9 cellular contexts compared by ENCODE assay signal in the genomic region with DNA sequence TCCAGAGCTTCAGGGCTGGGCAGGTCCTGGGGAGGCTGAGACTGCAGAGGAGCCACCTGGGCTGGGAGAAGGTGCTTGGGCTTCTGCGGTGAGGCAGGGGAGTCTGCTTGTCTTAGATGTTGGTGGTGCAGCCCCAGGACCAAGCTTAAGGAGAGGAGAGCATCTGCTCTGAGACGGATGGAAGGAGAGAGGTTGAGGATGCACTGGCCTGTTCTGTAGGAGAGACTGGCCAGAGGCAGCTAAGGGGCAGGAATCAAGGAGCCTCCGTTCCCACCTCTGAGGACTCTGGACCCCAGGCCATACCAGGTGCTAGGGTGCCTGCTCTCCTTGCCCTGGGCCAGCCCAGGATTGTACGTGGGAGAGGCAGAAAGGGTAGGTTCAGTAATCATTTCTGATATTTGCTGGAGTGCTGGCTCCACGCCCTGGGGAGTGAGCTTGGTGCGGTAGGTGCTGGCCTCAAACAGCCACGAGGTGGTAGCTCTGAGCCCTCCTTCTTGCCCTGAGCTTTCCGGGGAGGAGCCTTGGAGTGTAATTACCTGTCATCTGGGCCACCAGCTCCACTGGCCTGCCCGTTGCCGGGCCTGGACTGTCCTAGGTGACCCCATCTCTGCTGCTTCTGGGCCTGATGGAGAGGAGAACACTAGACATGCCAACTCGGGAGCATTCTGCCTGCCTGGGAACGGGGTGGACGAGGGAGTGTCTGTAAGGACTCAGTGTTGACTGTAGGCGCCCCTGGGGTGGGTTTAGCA. TPM values are rescaled to one million over a fixed set of nuclear protein-coding genes. Genes with fewer than 3 reads are reported as not detected.
DNase-seq lines count a peak whose midpoint lies in the region; ATAC-seq, FAIRE-seq and TF ChIP-seq lines count a peak whose summit lies in the region.
"Had no signal": no experiment of that assay in that cellular context is flagged by ENCODE, and none has a peak within 500 bp of the region (broad histone marks: within the 10 kb centered on the region; RNA-seq: fewer than 3 reads in every experiment).

No MANE protein-coding gene starts in this region.

- no peaks in the 10 kb centered on the region for H3K27me3 ChIP-seq in upper lobe of left lung
- no peaks in the 10 kb centered on the region for H3K27me3 ChIP-seq in CD8-positive, alpha-beta T cell (ENCODE audit: insufficient read depth, low read length)

- H3K4me1 ChIP-seq in upper lobe of left lung = no peaks in the 10 kb centered on the region
- H3K4me1 ChIP-seq in CD8-positive, alpha-beta T cell (ENCODE audit: insufficient read depth, low read length) = no peaks in the 10 kb centered on the region

- H3K4me1 Mint-ChIP-seq in activated naive CD8-positive, alpha-beta T cell treated with anti-CD3 and anti-CD28 coated beads, Interleukin-2, amount 10 ng/mL, durations not matched to agents 7 days and 5 days = peaks cover 2% of the 10 kb centered on the region
- H3K4me1 Mint-ChIP-seq in activated naive CD8-positive, alpha-beta T cell treated with anti-CD3 and anti-CD28 coated beads for 36 hours = no peaks in the 10 kb centered on the region
- no peaks in the 10 kb centered on the region for H3K4me1 Mint-ChIP-seq in CD8-positive, alpha-beta T cell (ENCODE audit: low read depth)
- H3K4me1 Mint-ChIP-seq: CD4-positive, alpha-beta memory T cell had no signal

- H3K4me3 Mint-ChIP-seq in activated naive CD8-positive, alpha-beta T cell treated with anti-CD3 and anti-CD28 coated beads, Interleukin-2, amount 10 ng/mL, durations not matched to agents 7 days and 5 days = no peak overlapping the region
- H3K4me3 Mint-ChIP-seq in activated naive CD8-positive, alpha-beta T cell treated with anti-CD3 and anti-CD28 coated beads for 36 hours = no peak overlapping the region
- H3K4me3 Mint-ChIP-seq in CD8-positive, alpha-beta T cell = no peak overlapping the region
- H3K4me3 Mint-ChIP-seq: CD4-positive, alpha-beta memory T cell had no signal

- H3K27ac Mint-ChIP-seq in activated naive CD8-positive, alpha-beta T cell treated with anti-CD3 and anti-CD28 coated beads, Interleukin-2, amount 10 ng/mL, durations not matched to agents 7 days and 5 days = no peak overlapping the region
- no peak overlapping the region for H3K27ac Mint-ChIP-seq in activated naive CD8-positive, alpha-beta T cell treated with anti-CD3 and anti-CD28 coated beads for 36 hours
- no peak overlapping the region for H3K27ac Mint-ChIP-seq in CD8-positive, alpha-beta T cell
- H3K27ac Mint-ChIP-seq: CD4-positive, alpha-beta memory T cell had no signal

- H3K9me3 ChIP-seq in upper lobe of left lung = no peaks in the 10 kb centered on the region
- H3K9me3 ChIP-seq in CD8-positive, alpha-beta T cell (ENCODE audit: low read length) = no peaks in the 10 kb centered on the region

- POLR2A ChIA-PET in activated naive CD8-positive, alpha-beta T cell treated with anti-CD3 and anti-CD28 coated beads, Interleukin-2, amount 10 ng/mL, durations not matched to agents 7 days and 5 days (lab: Charles Lee) = no interaction called here
- POLR2A ChIA-PET in CD8-positive, alpha-beta T cell (lab: Charles Lee) = no interaction called here

- no peaks in the 10 kb centered on the region for H3K36me3 Mint-ChIP-seq in activated naive CD8-positive, alpha-beta T cell treated with anti-CD3 and anti-CD28 coated beads, Interleukin-2, amount 10 ng/mL, durations not matched to agents 7 days and 5 days
- H3K36me3 Mint-ChIP-seq in activated naive CD8-positive, alpha-beta T cell treated with anti-CD3 and anti-CD28 coated beads for 36 hours = no peaks in the 10 kb centered on the region
- H3K36me3 Mint-ChIP-seq in CD8-positive, alpha-beta T cell = no peaks in the 10 kb centered on the region
- H3K36me3 Mint-ChIP-seq: CD4-positive, alpha-beta memory T cell had no signal

- no peak overlapping the region for H3K27ac ChIP-seq in upper lobe of left lung
- H3K27ac ChIP-seq in CD8-positive, alpha-beta T cell (ENCODE audit: low read depth, low read length) = no peak overlapping the region

- TF ChIP-seq CTCF in upper lobe of left lung (IDR thresholded peaks at IDR 0.05) = peak in 3 of 6 experiments; percentile 15 to 42 (median 26)
- TF ChIP-seq CTCF in CD8-positive, alpha-beta T cell (IDR thresholded peaks at IDR 0.05) = no peak

- H3K4me3 ChIP-seq in upper lobe of left lung = no peak overlapping the region
- no peak overlapping the region for H3K4me3 ChIP-seq in CD8-positive, alpha-beta T cell (ENCODE audit: low read depth, low read length)

- no peak for FAIRE-seq in GM19239 (lab: Jason Lieb, UNC)

- CTCF ChIA-PET in CD8-positive, alpha-beta T cell (lab: Charles Lee) = interaction anchor here (1.0 kb wide), 1 partner anchor 127 kb away, joined by 3 read pairs; no protein-coding TSS in a partner anchor

- DNase-seq in activated naive CD8-positive, alpha-beta T cell treated with anti-CD3 and anti-CD28 coated beads, Interleukin-2, amount 10 ng/mL, durations not matched to agents 7 days and 5 days = no peak
- no peak for DNase-seq in activated naive CD8-positive, alpha-beta T cell treated with anti-CD3 and anti-CD28 coated beads for 36 hours
- peak; percentile 83 for DNase-seq in RPMI8226
- DNase-seq in iPS-NIHi7 (ENCODE audit: extremely low spot score) = peak; percentile 66
- peak; percentile 54 to 59 for DNase-seq in upper lobe of left lung
- no peak for DNase-seq in CD8-positive, alpha-beta T cell
- no peak for DNase-seq in GM19239 (ENCODE audit: insufficient read length, low spot score)

- no peaks in the 10 kb centered on the region for H3K9me3 Mint-ChIP-seq in activated naive CD8-positive, alpha-beta T cell treated with anti-CD3 and anti-CD28 coated beads, Interleukin-2, amount 10 ng/mL, durations not matched to agents 7 days and 5 days
- H3K9me3 Mint-ChIP-seq in activated naive CD8-positive, alpha-beta T cell treated with anti-CD3 and anti-CD28 coated beads for 36 hours = no peaks in the 10 kb centered on the region
- H3K9me3 Mint-ChIP-seq in CD8-positive, alpha-beta T cell = no peaks in the 10 kb centered on the region
- H3K9me3 Mint-ChIP-seq: CD4-positive, alpha-beta memory T cell had no signal

- H3K36me3 ChIP-seq in upper lobe of left lung = no peaks in the 10 kb centered on the region
- H3K36me3 ChIP-seq in CD8-positive, alpha-beta T cell (ENCODE audit: insufficient read depth, low read length) = no peaks in the 10 kb centered on the region

- H3K27me3 Mint-ChIP-seq in activated naive CD8-positive, alpha-beta T cell treated with anti-CD3 and anti-CD28 coated beads, Interleukin-2, amount 10 ng/mL, durations not matched to agents 7 days and 5 days = peaks cover 9% of the 10 kb centered on the region
- H3K27me3 Mint-ChIP-seq in activated naive CD8-positive, alpha-beta T cell treated with anti-CD3 and anti-CD28 coated beads for 36 hours = no peaks in the 10 kb centered on the region
- H3K27me3 Mint-ChIP-seq in CD8-positive, alpha-beta T cell (ENCODE audit: low read depth) = peaks cover 14% of the 10 kb centered on the region

- WGBS in upper lobe of left lung, 2 donors = 53 to 70% methylated on average over 8 to 12 of the region's 14 CpGs

- intact Hi-C loops in CD8-positive, alpha-beta T cell (cut with DNase I, micrococcal nuclease) = no loop called here

- TF ChIP-seq POLR2A in upper lobe of left lung (IDR thresholded peaks at IDR 0.05) = no peak

- ATAC-seq in activated naive CD8-positive, alpha-beta T cell treated with anti-CD3 and anti-CD28 coated beads, Interleukin-2, amount 10 ng/mL, durations not matched to agents 7 days and 5 days (ENCODE audit: low read depth) = peak; percentile 60
- ATAC-seq in upper lobe of left lung (ENCODE audit: low FRiP score in 2 of 2) (peak in 1 of 2 donors; percentile 41), GM18907 (IDR thresholded peaks at IDR 0.05; ENCODE audit: unreplicated experiment) (no peak)
- ATAC-seq in CD8-positive, alpha-beta T cell = no peak

- no peak for TF ChIP-seq EP300 in upper lobe of left lung (IDR thresholded peaks at IDR 0.05)

RNA-seq across cellular contexts. Expression of a gene that starts 9.3 kb away (rescaled TPM):
- not detected for total RNA-seq in activated naive CD8-positive, alpha-beta T cell treated with anti-CD3 and anti-CD28 coated beads, Interleukin-2, amount 10 ng/mL, durations not matched to agents 7 days and 5 days
- not detected for total RNA-seq in activated naive CD8-positive, alpha-beta T cell treated with anti-CD3 and anti-CD28 coated beads for 36 hours
- under 1 TPM in 3 of 6 donors, not detected in 3; 0.13 to 0.39 (median 0.15) TPM for total RNA-seq in upper lobe of left lung
- not detected for total RNA-seq in CD8-positive, alpha-beta T cell
- total RNA-seq: CD4-positive, alpha-beta memory T cell had no signal

RNA-seq across cellular contexts. Expression of a gene that starts 20.1 kb away (rescaled TPM):
- under 1 TPM; 0.37 to 0.53 TPM for total RNA-seq in activated naive CD8-positive, alpha-beta T cell treated with anti-CD3 and anti-CD28 coated beads, Interleukin-2, amount 10 ng/mL, durations not matched to agents 7 days and 5 days
- total RNA-seq in activated naive CD8-positive, alpha-beta T cell treated with anti-CD3 and anti-CD28 coated beads for 36 hours = not detected
- 10 to 100 TPM; 12.3 to 68.4 (median 52.4) TPM for total RNA-seq in upper lobe of left lung
- not detected for total RNA-seq in CD8-positive, alpha-beta T cell

RNA-seq across cellular contexts. Expression of a gene that starts 38.8 kb away (rescaled TPM):
- total RNA-seq in activated naive CD8-positive, alpha-beta T cell treated with anti-CD3 and anti-CD28 coated beads, Interleukin-2, amount 10 ng/mL, durations not matched to agents 7 days and 5 days = not detected
- not detected for total RNA-seq in activated naive CD8-positive, alpha-beta T cell treated with anti-CD3 and anti-CD28 coated beads for 36 hours
- total RNA-seq in upper lobe of left lung = 1 to 10 TPM in 4 of 6 donors, under 1 TPM in 2; 0.20 to 5.4 (median 3.1) TPM
- total RNA-seq in CD8-positive, alpha-beta T cell = not detected
- total RNA-seq: CD4-positive, alpha-beta memory T cell had no signal

Comparison
In these comparisons a context has a peak if more than half of its experiments do, and no peak if none do; other contexts are left out.
1. DNase-seq: peak in RPMI8226 (single experiment), iPS-NIHi7 (single experiment) and upper lobe of left lung (2 of 2); none in activated naive CD8-positive, alpha-beta T cell treated with anti-CD3 and anti-CD28 coated beads, Interleukin-2, amount 10 ng/mL, durations not matched to agents 7 days and 5 days (single experiment), activated naive CD8-positive, alpha-beta T cell treated with anti-CD3 and anti-CD28 coated beads for 36 hours (single experiment), CD8-positive, alpha-beta T cell (0 of 7) and GM19239 (single experiment).
2. RNA of a gene that starts 20.1 kb away (total RNA-seq): 12.3 to 68.4 TPM in upper lobe of left lung; 0.37 to 0.53 TPM in activated naive CD8-positive, alpha-beta T cell treated with anti-CD3 and anti-CD28 coated beads, Interleukin-2, amount 10 ng/mL, durations not matched to agents 7 days and 5 days, not detected in activated naive CD8-positive, alpha-beta T cell treated with anti-CD3 and anti-CD28 coated beads for 36 hours and not detected in CD8-positive, alpha-beta T cell; every median in the first group is over 4 times any median in the second.